ENCODE assay signal across 8 cellular contexts in the genomic region with DNA sequence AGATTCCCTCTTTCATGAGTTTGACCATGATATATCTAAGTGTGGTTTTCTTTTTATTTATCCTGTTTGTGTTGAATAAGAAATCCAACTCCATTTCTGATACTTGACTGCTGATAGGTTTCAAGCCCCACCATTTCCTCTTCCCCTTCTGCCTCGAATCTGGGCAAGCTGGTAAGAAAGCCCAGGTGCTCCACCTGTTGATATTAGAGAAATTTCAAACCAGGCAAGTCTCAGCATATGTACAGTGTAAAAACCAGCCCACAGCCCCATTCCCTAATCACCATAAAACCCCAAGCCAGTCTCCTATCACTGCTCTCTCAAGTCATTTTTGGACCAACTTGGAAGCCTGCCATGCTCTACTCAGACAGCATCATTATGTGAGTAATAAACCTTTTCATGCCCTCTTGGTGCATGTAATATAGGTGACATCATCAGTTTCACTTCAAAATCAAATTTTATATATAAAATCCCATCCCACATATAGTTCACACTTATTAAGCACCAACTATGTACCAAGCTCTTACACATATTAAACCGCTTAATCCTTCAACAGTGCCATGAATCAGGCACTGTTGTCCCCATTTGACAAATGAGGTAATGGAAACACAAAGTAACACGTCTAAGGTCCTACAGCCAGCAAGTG. TPM values are rescaled to one million over a fixed set of nuclear protein-coding genes. Genes with fewer than 3 reads are reported as not detected.
DNase-seq lines count a peak whose midpoint lies in the region; ATAC-seq and TF ChIP-seq lines count a peak whose summit lies in the region.

No MANE protein-coding gene starts in this region.

- no peak overlapping the region for H3K4me3 ChIP-seq in astrocyte of the spinal cord (ENCODE audit: low read depth, low read length)
- H3K4me3 ChIP-seq in psoas muscle = no peak overlapping the region
- H3K4me3 ChIP-seq in sigmoid colon = no peak overlapping the region

- in situ Hi-C loops in astrocyte of the spinal cord (cut with HindIII; ENCODE audit: low sequenced_read_pairs) = no loop called here

- TF ChIP-seq EP300 in sigmoid colon (IDR thresholded peaks at IDR 0.05) = no peak

- H3K9me3 ChIP-seq in psoas muscle = no peaks in the 10 kb centered on the region
- H3K9me3 ChIP-seq in sigmoid colon = no peaks in the 10 kb centered on the region

- TF ChIP-seq CTCF in astrocyte of the spinal cord (IDR thresholded peaks at IDR 0.05; ENCODE audit: low read depth, low read length) (no peak), psoas muscle (IDR thresholded peaks at IDR 0.05) (no peak), sigmoid colon (IDR thresholded peaks at IDR 0.05) (no peak)

- H3K4me1 ChIP-seq in psoas muscle (peaks cover 15% of the 10 kb centered on the region), sigmoid colon (peaks cover 0 to 11% (median 10%) of the 10 kb centered on the region in 4 donors)

- DNase-seq in NCI-H1092 treated with DMSO at 0.1 percent for 48 hours (lab: John Stamatoyannopoulos, UW) (peak; percentile 34), NCI-H1092 (lab: John Stamatoyannopoulos, UW) (no peak), NCI-H1105 treated with DMSO at 0.1 percent for 48 hours (lab: John Stamatoyannopoulos, UW) (peak; percentile 98), astrocyte of the spinal cord (ENCODE audit: low read depth, low spot score) (peak; percentile 74), psoas muscle (no peak), NOMO-1 (lab: John Stamatoyannopoulos, UW; ENCODE audit: unreplicated experiment in 2 of 2) (no peak), sigmoid colon (no peak), DMS53 treated with DMSO at 0.1 percent for 48 hours (lab: John Stamatoyannopoulos, UW; ENCODE audit: unreplicated experiment) (no peak)

- no peak for TF ChIP-seq POLR2A in sigmoid colon (IDR thresholded peaks at IDR 0.05)

- intact Hi-C loops in psoas muscle (cut with DNase I) = loop anchor here in 1 of 2 donors (5.0 kb wide), 1 partner anchor 38 kb away; no protein-coding TSS in a partner anchor
- intact Hi-C loops in sigmoid colon (cut with DNase I) = no loop called here

- H3K36me3 ChIP-seq in psoas muscle (ENCODE audit: insufficient read depth in 1 of 2, low read depth in 1 of 2) = peaks cover 0 to 4% of the 10 kb centered on the region in 2 donors
- H3K36me3 ChIP-seq in sigmoid colon = peaks cover 0 to 14% (median 3%) of the 10 kb centered on the region in 4 donors

- H3K27me3 ChIP-seq in psoas muscle (ENCODE audit: insufficient read depth in 3 of 3, low read length in 2 of 3) (no peaks in the 10 kb centered on the region), sigmoid colon (no peaks in the 10 kb centered on the region)

- H3K27ac ChIP-seq in psoas muscle (no peak overlapping the region), sigmoid colon (no peak overlapping the region)

- peak in 3 of 4 donors; percentile 35 to 36 (median 35) for ATAC-seq in psoas muscle

- WGBS in psoas muscle, 3 donors = 53 to 66% (median 61%) methylated on average over 3 of the region's 3 CpGs
- 47 to 65% methylated on average over 3 of the region's 3 CpGs for WGBS in sigmoid colon, 2 donors

RNA-seq across cellular contexts. Expression of a gene that starts 46.6 kb away (rescaled TPM):
- total RNA-seq in psoas muscle (10 to 100 TPM; 60.1 to 76.4 (median 63.8) TPM), sigmoid colon (100 to 1,000 TPM in 1 of 4 donors, 10 to 100 TPM in 3; 34.1 to 101 (median 45.5) TPM)
- polyA plus RNA-seq in psoas muscle (10 to 100 TPM; 28.3 to 59.1 (median 33.2) TPM), sigmoid colon (10 to 100 TPM; 40.1 to 62.9 (median 58.9) TPM)

Comparison
In these comparisons a context has a peak if more than half of its experiments do, and no peak if none do; other contexts are left out.
1. DNase-seq: peak in NCI-H1092 treated with DMSO at 0.1 percent for 48 hours (single experiment), NCI-H1105 treated with DMSO at 0.1 percent for 48 hours (single experiment) and astrocyte of the spinal cord (single experiment); none in NCI-H1092 (single experiment), psoas muscle (0 of 2), NOMO-1 (0 of 2), sigmoid colon (single experiment) and DMS53 treated with DMSO at 0.1 percent for 48 hours (single experiment).